In the genomic region with DNA sequence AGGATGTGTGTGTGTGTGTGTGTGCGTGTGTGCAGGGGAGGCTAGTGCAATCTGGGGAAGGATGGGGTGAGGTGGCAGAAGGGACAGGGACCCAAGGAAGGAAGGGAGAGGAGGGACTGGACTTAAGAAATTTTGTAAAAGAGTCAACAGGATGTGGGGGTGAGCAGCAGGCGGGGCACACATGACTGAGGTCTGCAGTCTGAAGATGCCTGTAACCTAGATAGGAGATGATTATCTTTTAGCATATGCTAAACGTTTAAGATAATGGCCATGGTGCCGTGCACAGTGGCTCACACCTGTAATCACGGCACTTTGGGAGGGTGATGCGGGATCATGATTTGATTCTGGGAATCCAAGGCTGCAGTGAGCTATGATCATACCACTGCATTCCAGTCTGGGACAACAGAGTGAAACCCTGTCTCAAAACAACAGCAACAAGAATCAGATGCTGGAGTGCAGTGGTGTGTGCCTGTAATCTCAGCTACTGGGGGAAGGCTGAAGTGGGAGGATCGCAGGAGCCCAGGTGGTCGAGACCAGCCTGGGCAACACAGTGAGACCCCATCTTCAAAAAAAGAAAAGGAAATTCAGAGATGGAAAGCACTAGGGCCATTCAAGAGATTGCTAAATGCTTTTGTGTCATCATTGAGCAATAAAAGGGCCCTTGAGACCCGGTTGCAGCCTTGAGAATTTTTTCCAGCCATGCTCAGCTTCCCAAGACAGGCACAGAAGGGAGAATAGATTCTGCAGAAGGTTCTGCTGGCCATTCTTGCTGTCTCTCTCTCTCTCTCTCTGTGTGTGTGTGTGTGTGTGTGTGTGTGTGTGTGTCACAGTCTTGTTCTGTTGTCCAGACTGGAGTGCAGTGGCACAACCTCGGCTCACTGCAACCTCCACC, we compare ENCODE assay signal across 9 cellular contexts. TPM values are rescaled to one million over a fixed set of nuclear protein-coding genes. Genes with fewer than 3 reads are reported as not detected.
DNase-seq lines count a peak whose midpoint lies in the region; ATAC-seq and TF ChIP-seq lines count a peak whose summit lies in the region.
"Had no signal": no experiment of that assay in that cellular context is flagged by ENCODE, and none has a peak within 500 bp of the region (broad histone marks: within the 10 kb centered on the region; RNA-seq: fewer than 3 reads in every experiment).

No MANE protein-coding gene starts in this region.

- H3K4me3 ChIP-seq in Loucy (ENCODE audit: low read length, poor library complexity, severe bottlenecking) (no peak overlapping the region), mesendoderm (ENCODE audit: low read length) (no peak overlapping the region)

- WGBS in mesendoderm (ENCODE audit: extremely low coverage, insufficient coverage, low lambda C conversion rate): no CpG with 5 or more reads among the region's 10 CpGs

- peak; percentile 92 to 93 for DNase-seq in AML-193 (lab: John Stamatoyannopoulos, UW)
- peak; percentile 36 to 41 for DNase-seq in activated T-cell treated with anti-CD3 and anti-CD28 coated beads, Interleukin-2, amount 50 U/mL, for 72 hours
- DNase-seq in mesendoderm: peak; percentile 73
- DNase-seq in OCI-M2 (lab: John Stamatoyannopoulos, UW; ENCODE audit: unreplicated experiment): no peak
- DNase-seq in retina: no peak

- H3K27me3 ChIP-seq in Loucy (ENCODE audit: insufficient read depth, low read length, poor library complexity, severe bottlenecking) (no peaks in the 10 kb centered on the region), mesendoderm (ENCODE audit: insufficient read depth, low read length, poor library complexity) (no peaks in the 10 kb centered on the region)

- no peaks in the 10 kb centered on the region for H3F3A ChIP-seq in Loucy (ENCODE audit: low read depth)

- H3K23ac ChIP-seq in mesendoderm (ENCODE audit: low read length): no peak overlapping the region

- peak overlapping the region; percentile 61 to 62 for H3K4me3 Mint-ChIP-seq in activated T-cell treated with anti-CD3 and anti-CD28 coated beads, Interleukin-2, amount 50 U/mL, for 72 hours

- H3K4ac ChIP-seq in mesendoderm (ENCODE audit: low read depth, low read length): no peak overlapping the region

- H3K27ac Mint-ChIP-seq in activated T-cell treated with anti-CD3 and anti-CD28 coated beads, Interleukin-2, amount 50 U/mL, for 72 hours: peak overlapping the region; percentile 72

- peaks cover 0 to 2% of the 10 kb centered on the region in 2 donors for H3K36me3 Mint-ChIP-seq in activated T-cell treated with anti-CD3 and anti-CD28 coated beads, Interleukin-2, amount 50 U/mL, for 72 hours (ENCODE audit: insufficient read depth in 2 of 2)

- H4K20me1 ChIP-seq in Loucy (ENCODE audit: insufficient read depth, low read length, poor library complexity, severe bottlenecking): no peaks in the 10 kb centered on the region

- no peak overlapping the region for H4K8ac ChIP-seq in mesendoderm (ENCODE audit: low read depth, low read length)

- ATAC-seq in activated T-cell treated with anti-CD3 and anti-CD28 coated beads, Interleukin-2, amount 50 U/mL, for 72 hours (replicated peaks in 1 of 2): no peak
- ATAC-seq in GM21515 (IDR thresholded peaks at IDR 0.05; ENCODE audit: unreplicated experiment): no peak
- no peak for ATAC-seq in GM21529 (IDR thresholded peaks at IDR 0.05; ENCODE audit: unreplicated experiment)

- H3K4me2 ChIP-seq in Loucy (ENCODE audit: low read depth, low read length, poor library complexity, severe bottlenecking) (peak overlapping the region; percentile 53), mesendoderm (ENCODE audit: low read length) (no peak overlapping the region)

- peaks cover 55% of the 10 kb centered on the region for H3K4me1 Mint-ChIP-seq in activated T-cell treated with anti-CD3 and anti-CD28 coated beads, Interleukin-2, amount 50 U/mL, for 72 hours (ENCODE audit: low read depth)

- H3K9ac ChIP-seq in Loucy (ENCODE audit: low read depth, low read length, poor library complexity, severe bottlenecking) (no peak overlapping the region), mesendoderm (ENCODE audit: low read length) (peak overlapping the region; percentile 44)

- peaks cover 7% of the 10 kb centered on the region; the same call in 1 of the 2 replicates for H3K79me2 ChIP-seq in Loucy (ENCODE audit: insufficient read depth, low read length)
- H3K79me2 ChIP-seq in mesendoderm (ENCODE audit: control insufficient read depth, insufficient read depth, low read length): no peaks in the 10 kb centered on the region

- no peak overlapping the region for H3K18ac ChIP-seq in mesendoderm (ENCODE audit: low read length)

- H2AFZ ChIP-seq in Loucy (ENCODE audit: low read length): no peak overlapping the region

- no peak overlapping the region for H3K27ac ChIP-seq in mesendoderm (ENCODE audit: low read depth, low read length)

- no peaks in the 10 kb centered on the region for H3K9me3 Mint-ChIP-seq in activated T-cell treated with anti-CD3 and anti-CD28 coated beads, Interleukin-2, amount 50 U/mL, for 72 hours

- TF ChIP-seq CTCF in Loucy (conservative IDR thresholded peaks at IDR 0.05; ENCODE audit: low read length): no peak

- H4K5ac ChIP-seq in mesendoderm (ENCODE audit: low read length): no peak overlapping the region

- H3K79me1 ChIP-seq in mesendoderm (ENCODE audit: low read length): no peaks in the 10 kb centered on the region

- no peaks in the 10 kb centered on the region for H3K9me3 ChIP-seq in Loucy (ENCODE audit: insufficient read depth, low read depth, low read length)

- H3K27me3 Mint-ChIP-seq in activated T-cell treated with anti-CD3 and anti-CD28 coated beads, Interleukin-2, amount 50 U/mL, for 72 hours (ENCODE audit: low read depth): no peaks in the 10 kb centered on the region

- H3K56ac ChIP-seq in mesendoderm (ENCODE audit: low read length): peak overlapping the region; percentile 57

- no peak overlapping the region for H2BK120ac ChIP-seq in mesendoderm (ENCODE audit: low read depth, low read length)

- no peaks in the 10 kb centered on the region for H3K9me2 ChIP-seq in Loucy (replicated peaks; ENCODE audit: low read depth, low read length)

- H3K4me1 ChIP-seq in Loucy (ENCODE audit: insufficient read depth, low read length, poor library complexity, severe bottlenecking): peaks cover 31% of the 10 kb centered on the region
- peaks cover 4% of the 10 kb centered on the region for H3K4me1 ChIP-seq in mesendoderm (ENCODE audit: control insufficient read depth, low read depth, low read length)

- no peaks in the 10 kb centered on the region for H3K36me3 ChIP-seq in Loucy (ENCODE audit: insufficient read depth, low read length)
- H3K36me3 ChIP-seq in mesendoderm (ENCODE audit: control insufficient read depth, insufficient read depth, low read length): no peaks in the 10 kb centered on the region

- no peak overlapping the region for H2BK5ac ChIP-seq in mesendoderm (ENCODE audit: low read length)

- no peak overlapping the region for H2BK15ac ChIP-seq in mesendoderm (replicated peaks; ENCODE audit: low read depth)

- no peak overlapping the region for H2AK5ac ChIP-seq in mesendoderm (ENCODE audit: low read length)

RNA-seq across cellular contexts. Expression of a gene that starts 3.8 kb away (rescaled TPM):
- 10 to 100 TPM; 25.7 to 29.9 TPM for total RNA-seq in activated T-cell treated with anti-CD3 and anti-CD28 coated beads, Interleukin-2, amount 50 U/mL, for 72 hours
- 25.9 TPM for polyA plus RNA-seq in mesendoderm (2013, experiment 1 of 2)
- 24.4 TPM for polyA plus RNA-seq in mesendoderm (2013, experiment 2 of 2)

RNA-seq across cellular contexts. Expression of a gene that starts 15.4 kb away (rescaled TPM):
- total RNA-seq in activated T-cell treated with anti-CD3 and anti-CD28 coated beads, Interleukin-2, amount 50 U/mL, for 72 hours: 1 to 10 TPM; 1.3 to 1.9 TPM
- polyA plus RNA-seq in mesendoderm (2013, experiment 1 of 2): 0.06 TPM
- 0.08 TPM for polyA plus RNA-seq in mesendoderm (2013, experiment 2 of 2)
- total RNA-seq: SK-MEL-5 had no signal

RNA-seq across cellular contexts. Expression of a gene that starts 59.4 kb away (rescaled TPM):
- total RNA-seq in activated T-cell treated with anti-CD3 and anti-CD28 coated beads, Interleukin-2, amount 50 U/mL, for 72 hours: 10 to 100 TPM; 23.3 to 54.1 TPM
- 6.0 TPM for polyA plus RNA-seq in mesendoderm (2013, experiment 1 of 2)
- 5.7 TPM for polyA plus RNA-seq in mesendoderm (2013, experiment 2 of 2)

Comparison
In these comparisons a context has a peak if more than half of its experiments do, and no peak if none do; other contexts are left out.
1. DNase-seq: peak in AML-193 (2 of 2), activated T-cell treated with anti-CD3 and anti-CD28 coated beads, Interleukin-2, amount 50 U/mL, for 72 hours (2 of 2) and mesendoderm (single experiment); none in OCI-M2 (single experiment) and retina (single experiment).